In the genomic region with DNA sequence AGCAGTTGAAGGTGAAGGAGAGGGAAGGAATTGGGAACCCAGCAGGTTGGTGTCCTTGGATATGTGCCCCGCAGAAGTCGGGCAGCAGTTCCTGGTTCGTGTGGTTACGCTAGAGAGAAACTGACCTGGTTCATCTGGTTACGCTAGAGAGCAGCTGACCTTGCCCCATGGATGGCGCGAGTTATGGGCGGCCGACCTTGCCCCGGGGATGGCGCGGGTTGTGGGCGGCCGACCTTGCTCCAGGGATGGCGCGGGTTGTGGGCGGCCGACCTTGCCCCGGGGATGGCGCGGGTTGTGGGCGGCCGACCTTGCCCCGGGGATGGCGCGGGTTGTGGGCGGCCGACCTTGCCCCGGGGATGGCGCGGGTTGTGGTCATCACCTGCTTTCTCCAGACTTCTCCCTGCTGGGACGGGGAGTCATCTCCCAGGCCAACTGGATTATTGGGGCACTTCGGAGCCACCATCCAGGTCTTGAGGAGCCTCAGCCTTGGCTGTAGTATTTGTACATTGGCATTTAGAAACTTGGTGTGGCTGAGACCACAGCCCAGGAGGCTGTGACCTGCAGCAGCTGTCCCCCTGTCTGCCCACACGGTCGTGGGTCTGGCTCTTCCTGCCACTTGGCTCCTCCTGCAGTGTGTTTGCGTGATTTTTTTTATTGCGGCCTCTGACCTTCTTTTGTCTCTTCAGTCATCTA, we compare ENCODE assay signal across 1 cellular context.
TF ChIP-seq lines count a peak whose summit lies in the region.

No MANE protein-coding gene starts in this region.

TF ChIP-seq in WTC11, 78 proteins besides CTCF, POLR2A, EP300 and RAD21 (continued from another document):
- TF ChIP-seq, protein P1, sequence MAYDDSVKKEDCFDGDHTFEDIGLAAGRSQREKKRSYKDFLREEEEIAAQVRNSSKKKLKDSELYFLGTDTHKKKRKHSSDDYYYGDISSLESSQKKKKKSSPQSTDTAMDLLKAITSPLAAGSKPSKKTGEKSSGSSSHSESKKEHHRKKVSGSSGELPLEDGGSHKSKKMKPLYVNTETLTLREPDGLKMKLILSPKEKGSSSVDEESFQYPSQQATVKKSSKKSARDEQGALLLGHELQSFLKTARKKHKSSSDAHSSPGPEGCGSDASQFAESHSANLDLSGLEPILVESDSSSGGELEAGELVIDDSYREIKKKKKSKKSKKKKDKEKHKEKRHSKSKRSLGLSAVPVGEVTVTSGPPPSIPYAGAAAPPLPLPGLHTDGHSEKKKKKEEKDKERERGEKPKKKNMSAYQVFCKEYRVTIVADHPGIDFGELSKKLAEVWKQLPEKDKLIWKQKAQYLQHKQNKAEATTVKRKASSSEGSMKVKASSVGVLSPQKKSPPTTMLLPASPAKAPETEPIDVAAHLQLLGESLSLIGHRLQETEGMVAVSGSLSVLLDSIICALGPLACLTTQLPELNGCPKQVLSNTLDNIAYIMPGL (CRISPR knock-in tag; IDR thresholded peaks at IDR 0.05) = no peak
